In the genomic region with DNA sequence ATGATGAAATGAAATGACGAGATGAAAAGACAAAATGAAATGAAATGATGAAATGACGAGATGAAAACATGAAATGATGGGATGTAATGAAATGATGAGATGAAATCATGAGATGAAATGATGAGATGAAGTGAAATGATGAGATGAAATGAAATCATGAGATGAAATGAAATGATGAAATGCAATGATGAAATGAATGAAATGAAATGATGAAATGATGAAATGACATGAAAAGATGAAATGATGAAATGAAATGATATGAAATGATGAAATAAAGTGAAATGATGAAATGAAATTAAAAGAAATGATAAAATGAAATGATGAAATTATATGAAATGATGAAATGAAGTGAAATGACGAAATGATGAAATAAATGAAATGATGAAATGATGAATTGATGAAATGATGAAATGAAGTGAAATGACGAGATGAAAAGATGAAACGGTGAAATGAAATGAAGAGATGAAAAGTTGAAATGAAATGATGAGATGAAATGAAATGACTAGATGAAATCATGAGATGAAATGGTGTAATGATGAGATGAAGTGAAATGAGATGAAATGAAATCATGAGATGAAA, we compare ENCODE assay signal across 5 cellular contexts. TPM values are rescaled to one million over a fixed set of nuclear protein-coding genes. Genes with fewer than 3 reads are reported as not detected.
"Had no signal": no experiment of that assay in that cellular context is flagged by ENCODE, and none has a peak within 500 bp of the region (broad histone marks: within the 10 kb centered on the region; RNA-seq: fewer than 3 reads in every experiment).

No MANE protein-coding gene starts in this region.

RNA-seq across cellular contexts. Expression of gene TP53TG3D, which starts 30.9 kb away (rescaled TPM):
- total RNA-seq: GM23338, H1, H9, HFFc6, IMR-90 had no signal
- polyA plus RNA-seq: GM23338, H1 had no signal
